20 cellular contexts compared by ENCODE assay signal in the genomic region with DNA sequence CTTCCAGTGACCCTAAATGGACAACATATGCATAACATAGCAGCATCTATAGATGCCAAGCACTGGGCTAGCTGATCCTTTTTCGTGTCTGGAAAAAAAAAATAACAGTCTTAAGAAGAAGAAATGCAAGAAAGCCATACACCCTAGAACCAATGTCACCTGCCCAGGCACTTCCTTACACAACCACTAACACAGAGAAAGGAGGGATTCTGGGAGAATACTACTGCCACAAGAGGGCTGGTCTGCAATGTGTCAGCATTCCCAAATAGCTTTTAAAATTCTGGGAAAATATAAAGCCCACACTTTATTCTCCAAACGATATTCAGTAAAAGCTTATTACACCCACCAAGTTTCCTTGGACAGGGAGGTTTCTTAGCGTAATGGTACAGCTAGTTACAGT.
"Had no signal": no experiment of that assay in that cellular context is flagged by ENCODE, and none has a peak within 500 bp of the region (broad histone marks: within the 10 kb centered on the region; RNA-seq: fewer than 3 reads in every experiment).

No MANE protein-coding gene starts in this region.

- DNase-seq: KBM-7, MG63, NCI-H1092, NCI-H1436, NCI-H187, NCI-H2029, NCI-H2081 treated with DMSO at 0.1 percent for 48 hours, NCI-H2171, NCI-H226, NCI-H446, NCI-H510A, NCI-H524 treated with DMSO at 0.1 percent for 48 hours, NCI-H69, NCI-H774, Right ventricle myocardium superior, RPMI8226, SIG-M5 had no signal

- H3K27ac ChIP-seq: HL-60, SJSA1, SK-N-MC had no signal

- H3K36me3 ChIP-seq: MG63, SJSA1 had no signal

- H3K9me3 ChIP-seq: MG63, SJSA1 had no signal

- H3K27me3 ChIP-seq: MG63, SJSA1 had no signal

- H3K4me3 ChIP-seq: MG63, SJSA1, SK-N-MC had no signal
